8 cellular contexts compared by ENCODE assay signal in the genomic region with DNA sequence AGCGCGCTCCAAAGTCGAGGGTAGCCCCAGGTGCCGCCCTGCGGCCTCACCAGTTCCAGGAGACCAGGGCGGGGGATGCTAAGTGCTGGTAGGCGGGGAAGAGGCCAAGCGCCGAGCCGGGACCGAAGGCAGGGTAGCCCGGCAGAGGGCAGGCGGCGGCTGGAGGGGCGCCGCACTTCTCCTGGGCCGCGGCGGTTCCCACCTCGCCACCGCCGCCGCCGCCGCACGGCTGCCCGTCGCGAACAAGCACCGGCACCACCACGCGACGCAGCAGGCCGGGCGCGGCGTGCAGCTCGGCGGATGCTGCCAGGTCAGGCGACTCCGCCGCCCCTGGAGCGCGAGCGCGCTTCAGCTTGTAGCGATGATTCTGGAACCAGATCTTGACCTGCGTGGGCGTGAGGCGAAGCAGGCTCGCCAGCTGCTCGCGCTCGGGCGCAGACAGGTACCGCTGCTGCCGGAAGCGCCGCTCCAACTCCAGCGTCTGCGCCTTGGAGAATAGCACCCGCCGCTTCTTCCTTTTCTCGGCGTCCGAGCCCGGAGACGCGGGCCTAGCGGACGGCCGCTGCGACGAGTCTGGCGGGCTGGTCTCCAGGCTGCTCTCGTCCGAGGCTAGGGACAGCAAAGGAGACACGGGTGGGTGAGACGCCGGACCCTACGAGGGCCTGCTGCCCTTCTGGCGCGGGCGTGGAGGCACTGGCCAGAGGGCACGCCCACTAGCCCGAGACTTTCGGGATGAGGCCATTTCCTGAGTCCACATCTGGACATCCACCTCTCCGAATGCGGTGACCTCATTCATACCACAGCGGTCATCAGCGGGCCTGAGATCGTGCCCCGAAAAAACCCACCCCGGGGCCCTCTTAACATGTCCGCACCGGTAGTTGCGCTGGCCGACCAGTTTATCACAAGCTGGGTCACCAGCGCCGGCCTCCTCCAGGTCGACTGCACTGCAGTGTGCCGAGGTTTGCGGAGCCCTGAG. TPM values are rescaled to one million over a fixed set of nuclear protein-coding genes. Genes with fewer than 3 reads are reported as not detected.
DNase-seq lines count a peak whose midpoint lies in the region; ATAC-seq and TF ChIP-seq lines count a peak whose summit lies in the region.

No MANE protein-coding gene starts in this region.

- H2AFZ ChIP-seq in fibroblast of lung (ENCODE audit: low read length), result peak overlapping the region; percentile 55

- H3K79me2 ChIP-seq in fibroblast of lung (ENCODE audit: control insufficient read depth, insufficient read depth, low read length), result no peaks in the 10 kb centered on the region

- TF ChIP-seq CTCF in fibroblast of lung (conservative IDR thresholded peaks at IDR 0.05 in 1 of 2, IDR thresholded peaks at IDR 0.05 in 1 of 2; ENCODE audit: low read depth in 1 of 2, low read length in 2 of 2) (no peak), osteocyte (IDR thresholded peaks at IDR 0.05) (peak; percentile 15)

- H3K27me3 Mint-ChIP-seq in activated T-cell treated with anti-CD3 and anti-CD28 coated beads, Interleukin-2, amount 50 U/mL, for 24 hours, result peaks cover 79% of the 10 kb centered on the region
- peaks cover 58% of the 10 kb centered on the region for H3K27me3 Mint-ChIP-seq in osteocyte (ENCODE audit: unreplicated experiment)
- peaks cover 36 to 39% of the 10 kb centered on the region in 2 donors for H3K27me3 Mint-ChIP-seq in CD4-positive, alpha-beta memory T cell

- no peaks in the 10 kb centered on the region for H4K20me1 ChIP-seq in fibroblast of lung (ENCODE audit: control insufficient read depth, extremely low read depth, insufficient read depth, low read length)

- CTCF ChIA-PET in CD4-positive, alpha-beta memory T cell (lab: Charles Lee; ENCODE audit: partially characterized antibody), result no interaction called here

- intact Hi-C loops in CD4-positive, alpha-beta memory T cell (cut with micrococcal nuclease), result no loop called here

- H3K9me3 Mint-ChIP-seq in activated T-cell treated with anti-CD3 and anti-CD28 coated beads, Interleukin-2, amount 50 U/mL, for 24 hours, result no peaks in the 10 kb centered on the region
- no peaks in the 10 kb centered on the region for H3K9me3 Mint-ChIP-seq in osteocyte (ENCODE audit: unreplicated experiment)
- peaks cover 0 to 2% (median 0%) of the 10 kb centered on the region in 8 donors for H3K9me3 Mint-ChIP-seq in CD4-positive, alpha-beta memory T cell

- H3K27ac ChIP-seq in fibroblast of lung (ENCODE audit: insufficient read depth, low read length), result no peak overlapping the region
- H3K27ac ChIP-seq in CD4-positive, alpha-beta memory T cell (ENCODE audit: low read depth, low read length), result no peak overlapping the region

- peak overlapping the region; percentile 27 for H3K4me3 Mint-ChIP-seq in activated T-cell treated with anti-CD3 and anti-CD28 coated beads, Interleukin-2, amount 50 U/mL, for 24 hours
- H3K4me3 Mint-ChIP-seq in osteocyte (ENCODE audit: unreplicated experiment), result peak overlapping the region; percentile 70
- peak overlapping the region in 1 of 8 donors; percentile 20 for H3K4me3 Mint-ChIP-seq in CD4-positive, alpha-beta memory T cell

- peak overlapping the region; percentile 32 to 48 (median 40) for H3K4me3 ChIP-seq in fibroblast of lung (replicated peaks in 1 of 4; ENCODE audit: control extremely low read depth in 1 of 4, insufficient read depth in 1 of 4, low read depth in 3 of 4, low read length in 4 of 4)
- no peak overlapping the region for H3K4me3 ChIP-seq in CD4-positive, alpha-beta memory T cell (ENCODE audit: low read length in 2 of 2)

- H3K4me1 Mint-ChIP-seq in activated T-cell treated with anti-CD3 and anti-CD28 coated beads, Interleukin-2, amount 50 U/mL, for 24 hours (ENCODE audit: low read depth), result peaks cover 4% of the 10 kb centered on the region
- peaks cover 12% of the 10 kb centered on the region for H3K4me1 Mint-ChIP-seq in osteocyte (ENCODE audit: unreplicated experiment)
- H3K4me1 Mint-ChIP-seq in CD4-positive, alpha-beta memory T cell, result peaks cover 0 to 1% (median 0%) of the 10 kb centered on the region in 4 donors

- H3K27me3 ChIP-seq in fibroblast of lung (ENCODE audit: control insufficient read depth, insufficient read depth, low read length), result peaks cover 49% of the 10 kb centered on the region
- peaks cover 5% of the 10 kb centered on the region for H3K27me3 ChIP-seq in CD4-positive, alpha-beta memory T cell (ENCODE audit: insufficient read depth, low read length)

- peak overlapping the region; percentile 78 for H3K4me2 ChIP-seq in fibroblast of lung (ENCODE audit: extremely low read depth, insufficient read depth, low read length)

- H3K4me1 ChIP-seq in fibroblast of lung (ENCODE audit: control insufficient read depth, extremely low read depth, insufficient read depth, low read length), result peaks cover 4% of the 10 kb centered on the region
- H3K4me1 ChIP-seq in CD4-positive, alpha-beta memory T cell (ENCODE audit: insufficient read depth, low read length), result no peaks in the 10 kb centered on the region

- no peak for ATAC-seq in HG02571 (IDR thresholded peaks at IDR 0.05; ENCODE audit: unreplicated experiment)

- no peaks in the 10 kb centered on the region for H3K36me3 ChIP-seq in fibroblast of lung (ENCODE audit: control insufficient read depth, insufficient read depth, low read length)
- H3K36me3 ChIP-seq in CD4-positive, alpha-beta memory T cell (ENCODE audit: insufficient read depth, low read length), result no peaks in the 10 kb centered on the region

- peak; percentile 35 for DNase-seq in activated T-cell treated with anti-CD3 and anti-CD28 coated beads, Interleukin-2, amount 50 U/mL, for 24 hours
- no peak for DNase-seq in activated T-cell treated with anti-CD3 and anti-CD28 coated beads, Interleukin-2, amount 50 U/mL, for 1 hour
- DNase-seq in NCI-H774 (lab: John Stamatoyannopoulos, UW), result peak; percentile 43
- DNase-seq in fibroblast of lung (ENCODE audit: low read depth in 2 of 2), result peak; percentile 15 to 52
- DNase-seq in osteocyte (ENCODE audit: extremely low spot score, unreplicated experiment), result no peak
- no peak for DNase-seq in OCI-M1 (lab: John Stamatoyannopoulos, UW)
- no peak for DNase-seq in CD4-positive, alpha-beta memory T cell

- H3K27ac Mint-ChIP-seq in activated T-cell treated with anti-CD3 and anti-CD28 coated beads, Interleukin-2, amount 50 U/mL, for 24 hours, result no peak overlapping the region
- no peak overlapping the region for H3K27ac Mint-ChIP-seq in osteocyte (ENCODE audit: unreplicated experiment)
- no peak overlapping the region for H3K27ac Mint-ChIP-seq in CD4-positive, alpha-beta memory T cell

- no peaks in the 10 kb centered on the region for H3K36me3 Mint-ChIP-seq in activated T-cell treated with anti-CD3 and anti-CD28 coated beads, Interleukin-2, amount 50 U/mL, for 24 hours (ENCODE audit: low read depth)
- no peaks in the 10 kb centered on the region for H3K36me3 Mint-ChIP-seq in osteocyte (ENCODE audit: unreplicated experiment)
- no peaks in the 10 kb centered on the region for H3K36me3 Mint-ChIP-seq in CD4-positive, alpha-beta memory T cell

- peak overlapping the region; percentile 2 for H3K9ac ChIP-seq in fibroblast of lung (ENCODE audit: insufficient read depth, low read length)

- no peaks in the 10 kb centered on the region for H3K9me3 ChIP-seq in fibroblast of lung (ENCODE audit: control insufficient read depth, insufficient read depth, low read depth, low read length)
- H3K9me3 ChIP-seq in CD4-positive, alpha-beta memory T cell (ENCODE audit: control insufficient read depth in 1 of 2, low read length in 2 of 2), result no peaks in the 10 kb centered on the region

- POLR2A ChIA-PET in CD4-positive, alpha-beta memory T cell (lab: Charles Lee; ENCODE audit: partially characterized antibody), result no interaction called here

RNA-seq across cellular contexts. Expression of gene NKX2-8, which starts 1.3 kb away (rescaled TPM):
- not detected in 2 replicates for total RNA-seq in fibroblast of lung
- polyA plus RNA-seq in fibroblast of lung, result not detected in 2 replicates
- polyA plus RNA-seq in fibroblast of lung (2012), result not detected in 2 replicates
- polyA minus RNA-seq in fibroblast of lung (ENCODE audit: low replicate concordance), result not detected in 2 replicates
- total RNA-seq in osteocyte, result not detected in 2 replicates
- not detected for total RNA-seq in CD4-positive, alpha-beta memory T cell
- not detected for polyA plus RNA-seq in CD4-positive, alpha-beta memory T cell

Comparison
In these comparisons a context has a peak if more than half of its experiments do, and no peak if none do; other contexts are left out.
1. DNase-seq: peak in activated T-cell treated with anti-CD3 and anti-CD28 coated beads, Interleukin-2, amount 50 U/mL, for 24 hours (single experiment), NCI-H774 (single experiment) and fibroblast of lung (2 of 2); none in activated T-cell treated with anti-CD3 and anti-CD28 coated beads, Interleukin-2, amount 50 U/mL, for 1 hour (single experiment), osteocyte (single experiment), OCI-M1 (single experiment) and CD4-positive, alpha-beta memory T cell (0 of 5).
2. H3K4me3 ChIP-seq: peak in fibroblast of lung (4 of 4); none in CD4-positive, alpha-beta memory T cell (0 of 2).